1 cellular context compared by ENCODE assay signal in genomic region chr6:30344868-30345671, GRCh38.
A peak's percentile ranks its signal among the peaks of the same experiment; 100 is the strongest.
TF ChIP-seq lines count a peak whose summit lies in the region.

Gene RPP21 (plus strand): TSS chr6:30345156. CDS start chr6:30345172, 16 bp downstream.

TF ChIP-seq in K562, 482 proteins besides CTCF, POLR2A, EP300 and RAD21 (continued from another document and continues in another):
- TF ChIP-seq, protein P1, sequence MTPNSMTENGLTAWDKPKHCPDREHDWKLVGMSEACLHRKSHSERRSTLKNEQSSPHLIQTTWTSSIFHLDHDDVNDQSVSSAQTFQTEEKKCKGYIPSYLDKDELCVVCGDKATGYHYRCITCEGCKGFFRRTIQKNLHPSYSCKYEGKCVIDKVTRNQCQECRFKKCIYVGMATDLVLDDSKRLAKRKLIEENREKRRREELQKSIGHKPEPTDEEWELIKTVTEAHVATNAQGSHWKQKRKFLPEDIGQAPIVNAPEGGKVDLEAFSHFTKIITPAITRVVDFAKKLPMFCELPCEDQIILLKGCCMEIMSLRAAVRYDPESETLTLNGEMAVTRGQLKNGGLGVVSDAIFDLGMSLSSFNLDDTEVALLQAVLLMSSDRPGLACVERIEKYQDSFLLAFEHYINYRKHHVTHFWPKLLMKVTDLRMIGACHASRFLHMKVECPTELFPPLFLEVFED (CRISPR knock-in tag; conservative IDR thresholded peaks at IDR 0.05) = 0 out of 2 replicates have a peak, but pooled peaks have one; percentile 84
- TF ChIP-seq CLOCK (CRISPR knock-in tag; IDR thresholded peaks at IDR 0.05; ENCODE audit: borderline replicate concordance) (no peak), TRIM24 (IDR thresholded peaks at IDR 0.05) (no peak), SIX5 (IDR thresholded peaks at IDR 0.05; ENCODE audit: borderline replicate concordance in 1 of 2, insufficient read depth in 1 of 2, low read depth in 1 of 2, low read length in 2 of 2) (peak; percentile 76 to 78), ZNF253 (CRISPR knock-in tag; conservative IDR thresholded peaks at IDR 0.05) (no peak), PHF21A (IDR thresholded peaks at IDR 0.05; ENCODE audit: borderline replicate concordance, low read depth) (no peak), POU5F1 (IDR thresholded peaks at IDR 0.05; ENCODE audit: borderline replicate concordance, low read depth, low read length, partially characterized antibody) (peak; percentile 48), MAZ (CRISPR knock-in tag; conservative IDR thresholded peaks at IDR 0.05 in 1 of 2, IDR thresholded peaks at IDR 0.05 in 1 of 2) (peak; percentile 97 to 100), PYGO2 (tag; IDR thresholded peaks at IDR 0.05) (no peak), PRMT5 (CRISPR knock-in tag; IDR thresholded peaks at IDR 0.05) (no peak), MECOM (CRISPR knock-in tag; IDR thresholded peaks at IDR 0.05) (no peak), PHF20 (IDR thresholded peaks at IDR 0.05; ENCODE audit: partially characterized antibody) (peak; percentile 91), ATF7 (IDR thresholded peaks at IDR 0.05) (peak; percentile 68), ZFP1 (CRISPR knock-in tag; IDR thresholded peaks at IDR 0.05) (no peak), ZNF398 (CRISPR knock-in tag; IDR thresholded peaks at IDR 0.05) (no peak), JUN (IDR thresholded peaks at IDR 0.05; ENCODE audit: borderline replicate concordance, low read depth, low read length) (no peak; the same call in 1 of the 2 replicates), JUN (CRISPR knock-in tag; IDR thresholded peaks at IDR 0.05; ENCODE audit: borderline replicate concordance) (no peak), FUS (optimal IDR thresholded peaks at IDR 0.05; ENCODE audit: low read depth, low read length) (no peak), NR1H2 (CRISPR knock-in tag; IDR thresholded peaks at IDR 0.05) (0 out of 2 replicates have a peak, but pooled peaks have one; percentile 52), ZNF224 (CRISPR knock-in tag; IDR thresholded peaks at IDR 0.05) (no peak), ATF6 (CRISPR knock-in tag; IDR thresholded peaks at IDR 0.05) (peak; percentile 92), FOXJ3 (CRISPR knock-in tag; IDR thresholded peaks at IDR 0.05) (no peak)
- TF ChIP-seq, protein P2, sequence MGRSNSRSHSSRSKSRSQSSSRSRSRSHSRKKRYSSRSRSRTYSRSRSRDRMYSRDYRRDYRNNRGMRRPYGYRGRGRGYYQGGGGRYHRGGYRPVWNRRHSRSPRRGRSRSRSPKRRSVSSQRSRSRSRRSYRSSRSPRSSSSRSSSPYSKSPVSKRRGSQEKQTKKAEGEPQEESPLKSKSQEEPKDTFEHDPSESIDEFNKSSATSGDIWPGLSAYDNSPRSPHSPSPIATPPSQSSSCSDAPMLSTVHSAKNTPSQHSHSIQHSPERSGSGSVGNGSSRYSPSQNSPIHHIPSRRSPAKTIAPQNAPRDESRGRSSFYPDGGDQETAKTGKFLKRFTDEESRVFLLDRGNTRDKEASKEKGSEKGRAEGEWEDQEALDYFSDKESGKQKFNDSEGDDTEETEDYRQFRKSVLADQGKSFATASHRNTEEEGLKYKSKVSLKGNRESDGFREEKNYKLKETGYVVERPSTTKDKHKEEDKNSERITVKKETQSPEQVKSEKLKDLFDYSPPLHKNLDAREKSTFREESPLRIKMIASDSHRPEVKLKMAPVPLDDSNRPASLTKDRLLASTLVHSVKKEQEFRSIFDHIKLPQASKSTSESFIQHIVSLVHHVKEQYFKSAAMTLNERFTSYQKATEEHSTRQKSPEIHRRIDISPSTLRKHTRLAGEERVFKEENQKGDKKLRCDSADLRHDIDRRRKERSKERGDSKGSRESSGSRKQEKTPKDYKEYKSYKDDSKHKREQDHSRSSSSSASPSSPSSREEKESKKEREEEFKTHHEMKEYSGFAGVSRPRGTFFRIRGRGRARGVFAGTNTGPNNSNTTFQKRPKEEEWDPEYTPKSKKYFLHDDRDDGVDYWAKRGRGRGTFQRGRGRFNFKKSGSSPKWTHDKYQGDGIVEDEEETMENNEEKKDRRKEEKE (IDR thresholded peaks at IDR 0.05; ENCODE audit: borderline replicate concordance in 1 of 2, control insufficient read depth in 1 of 2, low read depth in 2 of 2, low read length in 1 of 2) = no peak
- TF ChIP-seq, protein P3, sequence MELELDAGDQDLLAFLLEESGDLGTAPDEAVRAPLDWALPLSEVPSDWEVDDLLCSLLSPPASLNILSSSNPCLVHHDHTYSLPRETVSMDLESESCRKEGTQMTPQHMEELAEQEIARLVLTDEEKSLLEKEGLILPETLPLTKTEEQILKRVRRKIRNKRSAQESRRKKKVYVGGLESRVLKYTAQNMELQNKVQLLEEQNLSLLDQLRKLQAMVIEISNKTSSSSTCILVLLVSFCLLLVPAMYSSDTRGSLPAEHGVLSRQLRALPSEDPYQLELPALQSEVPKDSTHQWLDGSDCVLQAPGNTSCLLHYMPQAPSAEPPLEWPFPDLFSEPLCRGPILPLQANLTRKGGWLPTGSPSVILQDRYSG (tag; conservative IDR thresholded peaks at IDR 0.05; ENCODE audit: low read depth) = no peak
- TF ChIP-seq, protein P4, sequence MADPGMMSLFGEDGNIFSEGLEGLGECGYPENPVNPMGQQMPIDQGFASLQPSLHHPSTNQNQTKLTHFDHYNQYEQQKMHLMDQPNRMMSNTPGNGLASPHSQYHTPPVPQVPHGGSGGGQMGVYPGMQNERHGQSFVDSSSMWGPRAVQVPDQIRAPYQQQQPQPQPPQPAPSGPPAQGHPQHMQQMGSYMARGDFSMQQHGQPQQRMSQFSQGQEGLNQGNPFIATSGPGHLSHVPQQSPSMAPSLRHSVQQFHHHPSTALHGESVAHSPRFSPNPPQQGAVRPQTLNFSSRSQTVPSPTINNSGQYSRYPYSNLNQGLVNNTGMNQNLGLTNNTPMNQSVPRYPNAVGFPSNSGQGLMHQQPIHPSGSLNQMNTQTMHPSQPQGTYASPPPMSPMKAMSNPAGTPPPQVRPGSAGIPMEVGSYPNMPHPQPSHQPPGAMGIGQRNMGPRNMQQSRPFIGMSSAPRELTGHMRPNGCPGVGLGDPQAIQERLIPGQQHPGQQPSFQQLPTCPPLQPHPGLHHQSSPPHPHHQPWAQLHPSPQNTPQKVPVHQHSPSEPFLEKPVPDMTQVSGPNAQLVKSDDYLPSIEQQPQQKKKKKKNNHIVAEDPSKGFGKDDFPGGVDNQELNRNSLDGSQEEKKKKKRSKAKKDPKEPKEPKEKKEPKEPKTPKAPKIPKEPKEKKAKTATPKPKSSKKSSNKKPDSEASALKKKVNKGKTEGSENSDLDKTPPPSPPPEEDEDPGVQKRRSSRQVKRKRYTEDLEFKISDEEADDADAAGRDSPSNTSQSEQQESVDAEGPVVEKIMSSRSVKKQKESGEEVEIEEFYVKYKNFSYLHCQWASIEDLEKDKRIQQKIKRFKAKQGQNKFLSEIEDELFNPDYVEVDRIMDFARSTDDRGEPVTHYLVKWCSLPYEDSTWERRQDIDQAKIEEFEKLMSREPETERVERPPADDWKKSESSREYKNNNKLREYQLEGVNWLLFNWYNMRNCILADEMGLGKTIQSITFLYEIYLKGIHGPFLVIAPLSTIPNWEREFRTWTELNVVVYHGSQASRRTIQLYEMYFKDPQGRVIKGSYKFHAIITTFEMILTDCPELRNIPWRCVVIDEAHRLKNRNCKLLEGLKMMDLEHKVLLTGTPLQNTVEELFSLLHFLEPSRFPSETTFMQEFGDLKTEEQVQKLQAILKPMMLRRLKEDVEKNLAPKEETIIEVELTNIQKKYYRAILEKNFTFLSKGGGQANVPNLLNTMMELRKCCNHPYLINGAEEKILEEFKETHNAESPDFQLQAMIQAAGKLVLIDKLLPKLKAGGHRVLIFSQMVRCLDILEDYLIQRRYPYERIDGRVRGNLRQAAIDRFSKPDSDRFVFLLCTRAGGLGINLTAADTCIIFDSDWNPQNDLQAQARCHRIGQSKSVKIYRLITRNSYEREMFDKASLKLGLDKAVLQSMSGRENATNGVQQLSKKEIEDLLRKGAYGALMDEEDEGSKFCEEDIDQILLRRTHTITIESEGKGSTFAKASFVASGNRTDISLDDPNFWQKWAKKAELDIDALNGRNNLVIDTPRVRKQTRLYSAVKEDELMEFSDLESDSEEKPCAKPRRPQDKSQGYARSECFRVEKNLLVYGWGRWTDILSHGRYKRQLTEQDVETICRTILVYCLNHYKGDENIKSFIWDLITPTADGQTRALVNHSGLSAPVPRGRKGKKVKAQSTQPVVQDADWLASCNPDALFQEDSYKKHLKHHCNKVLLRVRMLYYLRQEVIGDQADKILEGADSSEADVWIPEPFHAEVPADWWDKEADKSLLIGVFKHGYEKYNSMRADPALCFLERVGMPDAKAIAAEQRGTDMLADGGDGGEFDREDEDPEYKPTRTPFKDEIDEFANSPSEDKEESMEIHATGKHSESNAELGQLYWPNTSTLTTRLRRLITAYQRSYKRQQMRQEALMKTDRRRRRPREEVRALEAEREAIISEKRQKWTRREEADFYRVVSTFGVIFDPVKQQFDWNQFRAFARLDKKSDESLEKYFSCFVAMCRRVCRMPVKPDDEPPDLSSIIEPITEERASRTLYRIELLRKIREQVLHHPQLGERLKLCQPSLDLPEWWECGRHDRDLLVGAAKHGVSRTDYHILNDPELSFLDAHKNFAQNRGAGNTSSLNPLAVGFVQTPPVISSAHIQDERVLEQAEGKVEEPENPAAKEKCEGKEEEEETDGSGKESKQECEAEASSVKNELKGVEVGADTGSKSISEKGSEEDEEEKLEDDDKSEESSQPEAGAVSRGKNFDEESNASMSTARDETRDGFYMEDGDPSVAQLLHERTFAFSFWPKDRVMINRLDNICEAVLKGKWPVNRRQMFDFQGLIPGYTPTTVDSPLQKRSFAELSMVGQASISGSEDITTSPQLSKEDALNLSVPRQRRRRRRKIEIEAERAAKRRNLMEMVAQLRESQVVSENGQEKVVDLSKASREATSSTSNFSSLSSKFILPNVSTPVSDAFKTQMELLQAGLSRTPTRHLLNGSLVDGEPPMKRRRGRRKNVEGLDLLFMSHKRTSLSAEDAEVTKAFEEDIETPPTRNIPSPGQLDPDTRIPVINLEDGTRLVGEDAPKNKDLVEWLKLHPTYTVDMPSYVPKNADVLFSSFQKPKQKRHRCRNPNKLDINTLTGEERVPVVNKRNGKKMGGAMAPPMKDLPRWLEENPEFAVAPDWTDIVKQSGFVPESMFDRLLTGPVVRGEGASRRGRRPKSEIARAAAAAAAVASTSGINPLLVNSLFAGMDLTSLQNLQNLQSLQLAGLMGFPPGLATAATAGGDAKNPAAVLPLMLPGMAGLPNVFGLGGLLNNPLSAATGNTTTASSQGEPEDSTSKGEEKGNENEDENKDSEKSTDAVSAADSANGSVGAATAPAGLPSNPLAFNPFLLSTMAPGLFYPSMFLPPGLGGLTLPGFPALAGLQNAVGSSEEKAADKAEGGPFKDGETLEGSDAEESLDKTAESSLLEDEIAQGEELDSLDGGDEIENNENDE (IDR thresholded peaks at IDR 0.05; ENCODE audit: low read depth, low read length) = no peak
